ENCODE assay signal across 13 cellular contexts in genomic region chr21:44088401-44088780, GRCh38. TPM values are rescaled to one million over a fixed set of nuclear protein-coding genes. Genes with fewer than 3 reads are reported as not detected.
DNase-seq lines count a peak whose midpoint lies in the region; ATAC-seq and TF ChIP-seq lines count a peak whose summit lies in the region.
"Had no signal": no experiment of that assay in that cellular context is flagged by ENCODE, and none has a peak within 500 bp of the region (broad histone marks: within the 10 kb centered on the region; RNA-seq: fewer than 3 reads in every experiment).

No MANE protein-coding gene starts in this region.

- WGBS in stomach, 5 donors: 82 to 96% (median 91%) methylated on average over 18 of the region's 18 CpGs

- H3K9me3 ChIP-seq in stomach: no peaks in the 10 kb centered on the region
- no peaks in the 10 kb centered on the region for H3K9me3 ChIP-seq in HAP-1
- H3K9me3 ChIP-seq: MG63 had no signal

- H3K27ac Mint-ChIP-seq in activated naive CD8-positive, alpha-beta T cell treated with anti-CD3 and anti-CD28 coated beads, Interleukin-2, amount 10 ng/mL, durations not matched to agents 7 days and 5 days: peak overlapping the region; percentile 92
- peak overlapping the region; percentile 91 for H3K27ac Mint-ChIP-seq in memory B cell

- H3K9me3 Mint-ChIP-seq in activated naive CD8-positive, alpha-beta T cell treated with anti-CD3 and anti-CD28 coated beads, Interleukin-2, amount 10 ng/mL, durations not matched to agents 7 days and 5 days: no peaks in the 10 kb centered on the region
- H3K9me3 Mint-ChIP-seq in memory B cell: no peaks in the 10 kb centered on the region
- H3K9me3 Mint-ChIP-seq: dendritic cell treated with granulocyte-macrophage colony-stimulating factor and Interleukin-4, amounts not matched to agents 40 ng/mL and 50 ng/mL, for 4 days had no signal

- H3K4me3 Mint-ChIP-seq in activated naive CD8-positive, alpha-beta T cell treated with anti-CD3 and anti-CD28 coated beads, Interleukin-2, amount 10 ng/mL, durations not matched to agents 7 days and 5 days: peak overlapping the region; percentile 80
- H3K4me3 Mint-ChIP-seq in memory B cell: no peak overlapping the region
- H3K4me3 Mint-ChIP-seq: dendritic cell treated with granulocyte-macrophage colony-stimulating factor and Interleukin-4, amounts not matched to agents 40 ng/mL and 50 ng/mL, for 4 days had no signal

- POLR2A ChIA-PET in activated naive CD8-positive, alpha-beta T cell treated with anti-CD3 and anti-CD28 coated beads, Interleukin-2, amount 10 ng/mL, durations not matched to agents 7 days and 5 days (lab: Charles Lee): interaction anchor here (0.7 to 1.3 kb wide), 3 partner anchors 11 to 1204 kb away, joined by 3 to 4 read pairs (median 3); no protein-coding TSS in a partner anchor

- no peak for TF ChIP-seq EP300 in stomach (IDR thresholded peaks at IDR 0.05)

- no peak for TF ChIP-seq POLR2A in stomach (IDR thresholded peaks at IDR 0.05)

- no peak overlapping the region for H3K4me3 ChIP-seq in stomach
- no peak overlapping the region for H3K4me3 ChIP-seq in HAP-1
- H3K4me3 ChIP-seq: MG63, SK-N-MC had no signal

- no peak for TF ChIP-seq CTCF in stomach (IDR thresholded peaks at IDR 0.05)

- H3K27ac ChIP-seq in stomach: peak overlapping the region in 1 of 5 donors; percentile 16
- H3K27ac ChIP-seq: SK-N-MC had no signal

- peaks cover 63% of the 10 kb centered on the region for H3K4me1 Mint-ChIP-seq in activated naive CD8-positive, alpha-beta T cell treated with anti-CD3 and anti-CD28 coated beads, Interleukin-2, amount 10 ng/mL, durations not matched to agents 7 days and 5 days
- H3K4me1 Mint-ChIP-seq in memory B cell: peaks cover 28% of the 10 kb centered on the region

- peaks cover 52% of the 10 kb centered on the region for H3K36me3 Mint-ChIP-seq in activated naive CD8-positive, alpha-beta T cell treated with anti-CD3 and anti-CD28 coated beads, Interleukin-2, amount 10 ng/mL, durations not matched to agents 7 days and 5 days
- H3K36me3 Mint-ChIP-seq in memory B cell: peaks cover 29% of the 10 kb centered on the region

- peak; percentile 38 for DNase-seq in activated CD8-positive, alpha-beta memory T cell treated with anti-CD3 and anti-CD28 coated beads, Interleukin-2, amount 50 U/mL, for 48 hours
- DNase-seq in activated CD8-positive, alpha-beta memory T cell treated with anti-CD3 and anti-CD28 coated beads, Interleukin-2, amount 50 U/mL, for 4 hours: no peak
- no peak for DNase-seq in activated naive CD8-positive, alpha-beta T cell treated with anti-CD3 and anti-CD28 coated beads, Interleukin-2, amount 10 ng/mL, durations not matched to agents 7 days and 5 days
- peak in 1 of 2 donors; percentile 8 for DNase-seq in memory B cell (ENCODE audit: low spot score in 2 of 2)
- peak; percentile 10 for DNase-seq in stomach
- no peak for DNase-seq in HAP-1 (ENCODE audit: low spot score in 2 of 2)
- DNase-seq: MG63; stimulated activated CD4-positive, alpha-beta T cell treated with anti-CD3 and anti-CD28 coated beads, Interleukin-15, amount 100 ng/mL, for 24 hours had no signal

- in situ Hi-C loops in HAP-1 (cut with MboI; ENCODE audit: low sequenced_read_pairs): no loop called here

- no peak for ATAC-seq in activated naive CD8-positive, alpha-beta T cell treated with anti-CD3 and anti-CD28 coated beads, Interleukin-2, amount 10 ng/mL, durations not matched to agents 7 days and 5 days (ENCODE audit: low read depth)
- no peak for ATAC-seq in memory B cell (ENCODE audit: low read depth)
- ATAC-seq in GM19324 (IDR thresholded peaks at IDR 0.05; ENCODE audit: low FRiP score, unreplicated experiment): no peak
- no peak for ATAC-seq in GM21526 (IDR thresholded peaks at IDR 0.05; ENCODE audit: low FRiP score, unreplicated experiment)
- ATAC-seq: activated CD4-positive, CD25-positive, alpha-beta regulatory T cell treated with anti-CD3 and anti-CD28 coated beads, Interleukin-2, amount 50 U/mL, for 24 hours had no signal

- H3K36me3 ChIP-seq in stomach: peaks cover 43 to 97% (median 95%) of the 10 kb centered on the region in 4 donors
- H3K36me3 ChIP-seq in HAP-1 (replicated peaks): peaks cover 63% of the 10 kb centered on the region

- H3K27me3 ChIP-seq in stomach: no peaks in the 10 kb centered on the region
- H3K27me3 ChIP-seq in HAP-1 (ENCODE audit: low read depth): no peaks in the 10 kb centered on the region
- H3K27me3 ChIP-seq: MG63 had no signal

- H3K27me3 Mint-ChIP-seq in activated naive CD8-positive, alpha-beta T cell treated with anti-CD3 and anti-CD28 coated beads, Interleukin-2, amount 10 ng/mL, durations not matched to agents 7 days and 5 days: no peaks in the 10 kb centered on the region
- H3K27me3 Mint-ChIP-seq in memory B cell: no peaks in the 10 kb centered on the region
- H3K27me3 Mint-ChIP-seq: dendritic cell treated with granulocyte-macrophage colony-stimulating factor and Interleukin-4, amounts not matched to agents 40 ng/mL and 50 ng/mL, for 4 days had no signal

- peaks cover 20 to 62% (median 36%) of the 10 kb centered on the region in 4 donors for H3K4me1 ChIP-seq in stomach
- H3K4me1 ChIP-seq in HAP-1: no peaks in the 10 kb centered on the region

- intact Hi-C loops in stomach (cut with DNase I; ENCODE audit: low total_unique reads): no loop called here

RNA-seq across cellular contexts. Expression of gene PWP2, which starts 18.8 kb away (rescaled TPM):
- 10 to 100 TPM in 1 of 2 experiments, 1 to 10 TPM in 1; 4.5 to 12.2 TPM for total RNA-seq in activated naive CD8-positive, alpha-beta T cell treated with anti-CD3 and anti-CD28 coated beads, Interleukin-2, amount 10 ng/mL, durations not matched to agents 7 days and 5 days
- 10 to 100 TPM in 2 of 5 donors, 1 to 10 TPM in 2, not detected in 1; 4.6 to 29.2 (median 14.7) TPM for total RNA-seq in stomach
- 10 to 100 TPM in 1 of 3 donors, 1 to 10 TPM in 2; 2.4 to 15.3 (median 6.3) TPM for polyA plus RNA-seq in stomach

RNA-seq across cellular contexts. Expression of gene GATD3, which starts 45.1 kb away (rescaled TPM):
- total RNA-seq in activated naive CD8-positive, alpha-beta T cell treated with anti-CD3 and anti-CD28 coated beads, Interleukin-2, amount 10 ng/mL, durations not matched to agents 7 days and 5 days: 10 to 100 TPM; 12.7 to 14.6 TPM
- 10 to 100 TPM in 3 of 5 donors, 1 to 10 TPM in 2; 9.6 to 40.6 (median 14.5) TPM for total RNA-seq in stomach
- polyA plus RNA-seq in stomach: 10 to 100 TPM in 2 of 3 donors, 1 to 10 TPM in 1; 5.6 to 49.3 (median 15.1) TPM

Comparison
In these comparisons a context has a peak if more than half of its experiments do, and no peak if none do; other contexts are left out.
1. DNase-seq: peak in activated CD8-positive, alpha-beta memory T cell treated with anti-CD3 and anti-CD28 coated beads, Interleukin-2, amount 50 U/mL, for 48 hours (single experiment) and stomach (single experiment); none in activated CD8-positive, alpha-beta memory T cell treated with anti-CD3 and anti-CD28 coated beads, Interleukin-2, amount 50 U/mL, for 4 hours (single experiment), activated naive CD8-positive, alpha-beta T cell treated with anti-CD3 and anti-CD28 coated beads, Interleukin-2, amount 10 ng/mL, durations not matched to agents 7 days and 5 days (single experiment) and HAP-1 (0 of 2).